Comparison of ENCODE assay signal across 8 cellular contexts in the genomic region with DNA sequence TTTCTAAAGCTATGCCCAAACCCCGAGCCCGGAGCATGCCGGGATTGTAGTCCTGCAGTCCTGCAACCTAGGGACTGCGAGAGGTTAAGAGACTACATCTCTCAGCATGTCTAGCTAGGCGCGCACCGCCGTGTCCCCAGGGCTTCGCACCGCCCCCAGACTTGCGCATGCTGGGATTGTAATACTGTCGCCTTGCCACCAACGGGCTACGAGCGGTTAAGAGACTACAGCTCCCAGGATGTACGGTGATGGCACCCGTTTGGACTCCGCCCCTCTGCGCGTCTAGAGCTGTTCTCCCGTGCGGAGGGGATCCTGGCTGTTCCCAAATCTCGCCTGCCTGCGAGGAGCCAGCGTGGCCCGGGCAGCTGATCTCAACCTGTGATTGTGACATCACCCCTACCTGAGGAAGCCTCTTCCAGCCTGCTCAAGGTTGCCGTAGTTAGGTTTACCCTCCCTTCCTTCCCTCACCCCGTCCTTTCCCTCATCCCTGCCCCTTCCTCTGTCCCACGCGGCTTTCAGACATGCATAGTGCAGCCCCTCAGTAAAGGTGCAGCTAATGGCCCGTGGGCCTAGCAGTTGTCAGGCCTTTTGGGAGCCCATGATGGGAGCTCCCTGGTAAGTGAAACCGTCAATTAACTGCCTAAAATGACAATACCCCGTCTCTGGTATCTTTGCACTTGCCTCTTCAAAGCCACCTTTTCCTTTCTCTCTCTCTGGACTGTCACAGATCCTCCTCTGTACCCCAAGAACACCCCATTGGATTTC. TPM values are rescaled to one million over a fixed set of nuclear protein-coding genes. Genes with fewer than 3 reads are reported as not detected.
DNase-seq lines count a peak whose midpoint lies in the region; ATAC-seq and TF ChIP-seq lines count a peak whose summit lies in the region.

No MANE protein-coding gene starts in this region.

- no peaks in the 10 kb centered on the region for H3K9me3 ChIP-seq in esophagus squamous epithelium
- no peaks in the 10 kb centered on the region for H3K9me3 ChIP-seq in suprapubic skin

- TF ChIP-seq EP300 in suprapubic skin (IDR thresholded peaks at IDR 0.05), result no peak

- 4 to 11% methylated on average over 11 to 18 of the region's 33 CpGs for WGBS in esophagus squamous epithelium, 2 donors
- 7% methylated on average over 15 of the region's 33 CpGs for WGBS in suprapubic skin

- H3K4me3 ChIP-seq in esophagus squamous epithelium, result peak overlapping the region; percentile 40 to 76 (median 54)
- peak overlapping the region; percentile 55 for H3K4me3 ChIP-seq in suprapubic skin

- DNase-seq in GM19238 (ENCODE audit: insufficient read length, low spot score) (peak; percentile 49), NOMO-1 treated with DMSO at 0.1 percent for 48 hours (lab: John Stamatoyannopoulos, UW; ENCODE audit: unreplicated experiment) (peak; percentile 93), esophagus squamous epithelium (lab: John Stamatoyannopoulos, UW) (peak; percentile 73), nucleus accumbens (lab: John Stamatoyannopoulos, UW) (peak; percentile 65 to 99 (median 94)), suprapubic skin (ENCODE audit: low spot score in 2 of 2) (peak; percentile 95)
- DNase-seq in activated T-cell treated with anti-CD3 and anti-CD28 coated beads, Interleukin-2, amount 50 U/mL, for 4 hours, result peak; percentile 90

- H3K4me1 ChIP-seq in esophagus squamous epithelium (peaks cover 0 to 18% (median 3%) of the 10 kb centered on the region in 3 donors), suprapubic skin (peaks cover 7% of the 10 kb centered on the region)

- TF ChIP-seq CTCF in C4-2B (conservative IDR thresholded peaks at IDR 0.05) (no peak), esophagus squamous epithelium (IDR thresholded peaks at IDR 0.05) (peak in 4 of 6 experiments; percentile 18 to 35 (median 28)), suprapubic skin (IDR thresholded peaks at IDR 0.05) (no peak)

- intact Hi-C loops in esophagus squamous epithelium (cut with DNase I), result no loop called here

- ATAC-seq in HG03460 (IDR thresholded peaks at IDR 0.05; ENCODE audit: unreplicated experiment), result peak; percentile 96
- ATAC-seq in activated T-cell treated with anti-CD3 and anti-CD28 coated beads, Interleukin-2, amount 50 U/mL, for 4 hours, result peak; percentile 99

- peak overlapping the region; percentile 67 for H3K27ac ChIP-seq in C4-2B
- H3K27ac ChIP-seq in esophagus squamous epithelium, result peak overlapping the region; percentile 76 to 96 (median 84)
- peak overlapping the region; percentile 82 for H3K27ac ChIP-seq in suprapubic skin

- no peaks in the 10 kb centered on the region for H3K27me3 ChIP-seq in esophagus squamous epithelium
- no peaks in the 10 kb centered on the region for H3K27me3 ChIP-seq in suprapubic skin

- no peaks in the 10 kb centered on the region for H3K36me3 ChIP-seq in esophagus squamous epithelium
- no peaks in the 10 kb centered on the region for H3K36me3 ChIP-seq in suprapubic skin

- peak in 2 of 4 donors; percentile 33 to 51 for TF ChIP-seq POLR2A in esophagus squamous epithelium (IDR thresholded peaks at IDR 0.05)
- peak in 1 of 2 donors; percentile 6 for TF ChIP-seq POLR2A in suprapubic skin (IDR thresholded peaks at IDR 0.05)

- H3K27me3 Mint-ChIP-seq in activated T-cell treated with anti-CD3 and anti-CD28 coated beads, Interleukin-2, amount 50 U/mL, for 4 hours (ENCODE audit: low read depth), result no peaks in the 10 kb centered on the region

- H3K36me3 Mint-ChIP-seq in activated T-cell treated with anti-CD3 and anti-CD28 coated beads, Interleukin-2, amount 50 U/mL, for 4 hours (ENCODE audit: insufficient read depth), result peaks cover 2% of the 10 kb centered on the region

- peaks cover 24% of the 10 kb centered on the region for H3K4me1 Mint-ChIP-seq in activated T-cell treated with anti-CD3 and anti-CD28 coated beads, Interleukin-2, amount 50 U/mL, for 4 hours (ENCODE audit: low read depth)

- H3K4me3 Mint-ChIP-seq in activated T-cell treated with anti-CD3 and anti-CD28 coated beads, Interleukin-2, amount 50 U/mL, for 4 hours, result peak overlapping the region; percentile 95

- H3K9me3 Mint-ChIP-seq in activated T-cell treated with anti-CD3 and anti-CD28 coated beads, Interleukin-2, amount 50 U/mL, for 4 hours, result no peaks in the 10 kb centered on the region

RNA-seq across cellular contexts. Expression of a gene that starts 6.3 kb away (rescaled TPM):
- 10 to 100 TPM; 11.1 to 14.8 (median 14.6) TPM for total RNA-seq in activated T-cell treated with anti-CD3 and anti-CD28 coated beads, Interleukin-2, amount 50 U/mL, for 4 hours
- total RNA-seq in esophagus squamous epithelium, result 10 to 100 TPM in 1 of 4 donors, 1 to 10 TPM in 3; 2.3 to 10.9 (median 4.2) TPM
- total RNA-seq in suprapubic skin, result 10 to 100 TPM in 1 of 4 donors, 1 to 10 TPM in 3; 6.0 to 28.6 (median 8.0) TPM

Comparison
In these comparisons a context has a peak if more than half of its experiments do, and no peak if none do; other contexts are left out.
1. Peak in every context shown above with its lines: DNase-seq, ATAC-seq, H3K4me3 ChIP-seq and H3K27ac ChIP-seq.
2. CTCF ChIP-seq: peak in esophagus squamous epithelium (4 of 6); none in C4-2B (single experiment) and suprapubic skin (0 of 2).